8 cellular contexts compared by ENCODE assay signal in the genomic region with DNA sequence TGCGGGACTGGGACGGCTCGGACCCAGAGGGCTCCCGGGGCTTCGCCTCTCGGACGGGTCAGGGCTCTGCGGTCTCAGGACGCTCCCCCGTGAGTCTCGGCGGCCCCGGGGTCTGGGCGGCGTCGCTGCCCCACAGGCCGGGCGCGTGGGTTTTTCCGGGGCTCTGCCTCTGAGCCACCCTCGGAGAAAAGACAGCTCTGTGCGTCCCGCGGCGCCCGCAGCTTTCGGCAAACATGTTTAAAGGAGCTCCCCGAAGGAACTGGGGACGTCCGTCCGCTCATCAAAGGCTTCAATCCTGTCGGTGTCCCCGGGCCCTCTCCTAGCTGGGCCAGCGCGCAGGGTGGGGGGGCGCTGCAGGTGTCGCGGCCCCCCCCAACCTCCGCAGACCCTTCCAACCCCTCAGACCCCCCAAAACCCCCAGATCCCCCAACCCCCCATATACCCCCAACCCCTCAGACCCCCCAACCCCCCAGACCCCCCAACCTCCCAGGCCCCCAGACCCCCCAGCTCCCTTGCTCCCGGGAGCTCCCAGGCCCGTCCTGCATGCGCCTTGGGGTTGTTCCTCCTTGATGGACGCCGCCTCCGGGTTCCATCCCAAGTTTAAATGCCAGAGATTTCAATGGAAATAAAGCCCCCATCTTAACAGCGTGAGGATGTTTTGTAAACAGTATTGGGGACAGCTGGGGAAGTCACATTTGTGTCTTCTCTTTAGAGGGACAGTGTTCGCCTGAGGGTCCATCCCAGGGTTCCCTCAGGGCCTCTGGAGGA. TPM values are rescaled to one million over a fixed set of nuclear protein-coding genes. Genes with fewer than 3 reads are reported as not detected.
DNase-seq lines count a peak whose midpoint lies in the region; ATAC-seq, FAIRE-seq and TF ChIP-seq lines count a peak whose summit lies in the region.

No MANE protein-coding gene starts in this region.

- peaks cover 5 to 11% of the 10 kb centered on the region in 2 donors for H3K9me3 Mint-ChIP-seq in activated naive CD4-positive, alpha-beta T cell treated with anti-CD3 and anti-CD28 coated beads, Interleukin-2, amount 50 U/mL, for 72 hours

- ATAC-seq in activated naive CD4-positive, alpha-beta T cell treated with anti-CD3 and anti-CD28 coated beads, Interleukin-2, amount 50 U/mL, for 72 hours = peak in 1 of 2 donors; percentile 17
- ATAC-seq in GM18867 (IDR thresholded peaks at IDR 0.05; ENCODE audit: unreplicated experiment) = no peak

- FAIRE-seq in HTR-8/SVneo (lab: Jason Lieb, UNC) = no peak

- H3K27ac ChIP-seq in DOHH2 (ENCODE audit: low read depth, low read length) = no peak overlapping the region
- no peak overlapping the region for H3K27ac ChIP-seq in iPS-20b (ENCODE audit: low read length)

- no peaks in the 10 kb centered on the region for H3K9me2 ChIP-seq in DOHH2 (replicated peaks; ENCODE audit: control insufficient read depth, low read length)

- H3K27me3 ChIP-seq in DOHH2 (ENCODE audit: control insufficient read depth, low read length) = peaks cover 31% of the 10 kb centered on the region
- H3K27me3 ChIP-seq in MG63 = peaks cover 5% of the 10 kb centered on the region; the same call in 1 of the 2 replicates
- H3K27me3 ChIP-seq in iPS-20b (ENCODE audit: insufficient read depth, low read length) = peaks cover 31% of the 10 kb centered on the region

- no peak overlapping the region for H3K27ac Mint-ChIP-seq in activated naive CD4-positive, alpha-beta T cell treated with anti-CD3 and anti-CD28 coated beads, Interleukin-2, amount 50 U/mL, for 72 hours

- H3K9ac ChIP-seq in iPS-20b (ENCODE audit: low read depth, low read length) = no peak overlapping the region

- peaks cover 5% of the 10 kb centered on the region; the same call in 1 of the 2 replicates for H3K9me3 ChIP-seq in DOHH2 (ENCODE audit: control insufficient read depth, insufficient read depth, low read length)
- 0 out of 2 replicates have a peak, but pooled peaks cover 4% of the 10 kb centered on the region for H3K9me3 ChIP-seq in MG63
- H3K9me3 ChIP-seq in iPS-20b (ENCODE audit: insufficient read depth, low read depth, low read length) = no peaks in the 10 kb centered on the region; the same call in 1 of the 2 replicates

- DNase-seq in MG63 (peak; percentile 17), HTR-8/SVneo (ENCODE audit: insufficient read length, low spot score) (no peak), mucosa of gallbladder (ENCODE audit: low spot score) (no peak)
- peak; percentile 45 to 71 for DNase-seq in activated naive CD4-positive, alpha-beta T cell treated with anti-CD3 and anti-CD28 coated beads, Interleukin-2, amount 50 U/mL, for 72 hours (ENCODE audit: low spot score in 2 of 2)
- peak; percentile 20 to 28 for DNase-seq in stimulated activated CD4-positive, alpha-beta T cell treated with anti-CD3 and anti-CD28 coated beads, Interleukin-4, amount 100 ng/mL, for 48 hours (ENCODE audit: low read depth in 2 of 2)

- H3K4me3 ChIP-seq in DOHH2 (ENCODE audit: low read length) (peak overlapping the region; percentile 89), MG63 (peak overlapping the region; percentile 72), iPS-20b (ENCODE audit: low read length) (peak overlapping the region; percentile 56; the same call in 1 of the 2 replicates)

- H3K4me1 ChIP-seq in DOHH2 (ENCODE audit: control insufficient read depth, low read length) (peaks cover 8% of the 10 kb centered on the region), iPS-20b (ENCODE audit: insufficient read depth, low read length) (peaks cover 2% of the 10 kb centered on the region; the same call in 1 of the 2 replicates)

- peak overlapping the region; percentile 86 for H3K4me2 ChIP-seq in DOHH2 (ENCODE audit: low read length)

- H4K20me1 ChIP-seq in DOHH2 (ENCODE audit: control insufficient read depth, insufficient read depth, low read depth, low read length) = no peaks in the 10 kb centered on the region

- H3K79me2 ChIP-seq in DOHH2 (ENCODE audit: control insufficient read depth, low read length) = peaks cover 25% of the 10 kb centered on the region

- H3K36me3 Mint-ChIP-seq in activated naive CD4-positive, alpha-beta T cell treated with anti-CD3 and anti-CD28 coated beads, Interleukin-2, amount 50 U/mL, for 72 hours = peaks cover 26 to 33% of the 10 kb centered on the region in 2 donors

- TF ChIP-seq CTCF in DOHH2 (IDR thresholded peaks at IDR 0.05; ENCODE audit: low read depth, low read length, poor library complexity, severe bottlenecking) = no peak

- H3F3A ChIP-seq in DOHH2 (ENCODE audit: control insufficient read depth, insufficient read depth) = no peaks in the 10 kb centered on the region

- H3K36me3 ChIP-seq in DOHH2 (ENCODE audit: control insufficient read depth, low read length) (peaks cover 10% of the 10 kb centered on the region), MG63 (peaks cover 10% of the 10 kb centered on the region), iPS-20b (ENCODE audit: insufficient read depth, low read depth, low read length) (peaks cover 5% of the 10 kb centered on the region; the same call in 1 of the 2 replicates)

RNA-seq across cellular contexts. Expression of gene C1orf159, which starts 1.0 kb away (rescaled TPM):
- 7.3 and 18.2 TPM in 2 replicates for total RNA-seq in MG63 (2014; rRNA removed; shearing (Covaris generic); ENCODE audit: low replicate concordance)
- total RNA-seq in activated naive CD4-positive, alpha-beta T cell treated with anti-CD3 and anti-CD28 coated beads, Interleukin-2, amount 50 U/mL, for 72 hours = 10 to 100 TPM; 20.7 to 21.2 TPM
- total RNA-seq in mucosa of gallbladder = 18.6 TPM

RNA-seq across cellular contexts. Expression of gene RNF223, which starts 42.8 kb away (rescaled TPM):
- not detected in 2 replicates for total RNA-seq in MG63 (2014; rRNA removed; shearing (Covaris generic); ENCODE audit: low replicate concordance)
- not detected for total RNA-seq in activated naive CD4-positive, alpha-beta T cell treated with anti-CD3 and anti-CD28 coated beads, Interleukin-2, amount 50 U/mL, for 72 hours
- 1.0 TPM for total RNA-seq in mucosa of gallbladder

RNA-seq across cellular contexts. Expression of gene TTLL10, which starts 56.8 kb away (rescaled TPM):
- not detected in 2 replicates for total RNA-seq in MG63 (2014; rRNA removed; shearing (Covaris generic); ENCODE audit: low replicate concordance)
- not detected for total RNA-seq in activated naive CD4-positive, alpha-beta T cell treated with anti-CD3 and anti-CD28 coated beads, Interleukin-2, amount 50 U/mL, for 72 hours
- total RNA-seq in mucosa of gallbladder = 0.78 TPM

Comparison
In these comparisons a context has a peak if more than half of its experiments do, and no peak if none do; other contexts are left out.
1. DNase-seq: peak in MG63 (single experiment), activated naive CD4-positive, alpha-beta T cell treated with anti-CD3 and anti-CD28 coated beads, Interleukin-2, amount 50 U/mL, for 72 hours (2 of 2) and stimulated activated CD4-positive, alpha-beta T cell treated with anti-CD3 and anti-CD28 coated beads, Interleukin-4, amount 100 ng/mL, for 48 hours (2 of 2); none in HTR-8/SVneo (single experiment) and mucosa of gallbladder (single experiment).
2. Peak in every context shown above with its lines, with median percentiles within 50 percentile points of each other: H3K4me3 ChIP-seq.